In the genomic region with DNA sequence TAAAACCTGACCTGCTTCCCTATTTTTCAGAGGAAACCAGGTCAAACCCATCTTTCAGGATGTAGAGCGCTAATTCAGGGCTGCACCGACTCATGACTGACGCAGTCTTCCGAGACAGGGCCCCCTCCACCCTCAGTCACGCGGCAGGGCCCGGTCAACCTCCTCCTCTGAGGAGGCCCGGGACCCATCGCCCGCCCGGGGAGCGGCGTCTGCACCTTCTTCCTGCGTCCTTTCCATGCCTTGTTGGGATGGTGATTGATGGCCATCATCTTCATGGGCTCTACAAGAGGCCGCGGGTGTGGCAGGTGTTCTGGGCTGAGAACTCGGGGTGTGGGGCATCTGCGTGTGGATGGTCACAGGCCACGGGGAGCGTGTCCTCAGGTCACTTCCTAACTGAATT, we compare ENCODE assay signal across 22 cellular contexts.
"Had no signal": no experiment of that assay in that cellular context is flagged by ENCODE, and none has a peak within 500 bp of the region (broad histone marks: within the 10 kb centered on the region; RNA-seq: fewer than 3 reads in every experiment).

No MANE protein-coding gene starts in this region.

- H3K4me2 ChIP-seq: neural progenitor cell had no signal

- H3K9me3 ChIP-seq: esophagus squamous epithelium, ovary, psoas muscle, sigmoid colon, testis, tibial artery had no signal

- H3K9ac ChIP-seq: neural progenitor cell had no signal

- H3K27ac ChIP-seq: coronary artery, esophagus squamous epithelium, neural progenitor cell, ovary, sigmoid colon, testis, tibial artery had no signal

- ATAC-seq: left cardiac atrium; naive thymus-derived CD4-positive, alpha-beta T cell; right cardiac atrium; stimulated activated memory B cell treated with anti-CD40 and anti-IgM and Interleukin-4, amounts not matched to agents 10 μg/mL and 1 μg/mL and 100 μg/mL, for 72 hours; stimulated activated naive CD8-positive, alpha-beta T cell treated with anti-CD3 and anti-CD28 coated beads, Interleukin-15, Interleukin-2, amounts not matched to agents 100 U/mL and 50 U/mL, for 24 hours had no signal

- DNase-seq: dermis blood vessel endothelial cell; effector memory CD4-positive, alpha-beta T cell; erythroblast; esophagus squamous epithelium; foreskin melanocyte; left cardiac atrium; mesenchymal stem cell; naive thymus-derived CD4-positive, alpha-beta T cell; nucleus accumbens; ovary; right cardiac atrium; sigmoid colon; stimulated activated CD4-positive, alpha-beta T cell treated with anti-CD3 and anti-CD28 coated beads, Interleukin-4, amount 100 ng/mL, for 4 hours; stimulated activated naive CD8-positive, alpha-beta T cell treated with anti-CD3 and anti-CD28 coated beads, Interleukin-15, Interleukin-2, amounts not matched to agents 100 U/mL and 50 U/mL, for 24 hours; substantia nigra; testis; tibial artery had no signal

- H3K27me3 ChIP-seq: esophagus squamous epithelium, neural progenitor cell, ovary, sigmoid colon, testis, tibial artery had no signal

- H3K4me3 ChIP-seq: coronary artery, esophagus squamous epithelium, neural progenitor cell, ovary, psoas muscle, sigmoid colon, testis, tibial artery had no signal

- H3K36me3 ChIP-seq: neural progenitor cell, ovary had no signal

- H3K4me1 ChIP-seq: esophagus squamous epithelium, neural progenitor cell, psoas muscle, sigmoid colon, testis, tibial artery had no signal

- FAIRE-seq: endometrium had no signal

- H2AFZ ChIP-seq: neural progenitor cell had no signal
